In genomic region chr11:47137476-47137875, GRCh38 we compare ENCODE assay signal across 20 cellular contexts.
"Had no signal": no experiment of that assay in that cellular context is flagged by ENCODE, and none has a peak within 500 bp of the region (broad histone marks: within the 10 kb centered on the region; RNA-seq: fewer than 3 reads in every experiment).

No MANE protein-coding gene starts in this region.

- H3K27me3 Mint-ChIP-seq: memory B cell; natural killer cell treated with Interleukin-12 subunit alpha and Interleukin-12 subunit beta and Interleukin-15 and Interleukin-18, amount 100 ng/mL, for 72 hours; stimulated activated naive B cell treated with anti-CD40 and anti-IgM and Interleukin-4, amounts not matched to agents 10 μg/mL and 1 μg/mL and 100 μg/mL, for 72 hours; stimulated activated naive CD8-positive, alpha-beta T cell treated with anti-CD3 and anti-CD28 coated beads, Interleukin-15, amount 100 ng/mL, for 72 hours had no signal

- H3K36me3 Mint-ChIP-seq: natural killer cell treated with Interleukin-12 subunit alpha and Interleukin-12 subunit beta and Interleukin-15 and Interleukin-18, amount 100 ng/mL, for 72 hours had no signal

- DNase-seq: effector memory CD4-positive, alpha-beta T cell; foreskin keratinocyte; immature natural killer cell; left ventricle myocardium inferior; lower lobe of right lung; psoas muscle; retina; stimulated activated CD4-positive, alpha-beta T cell treated with anti-CD3 and anti-CD28 coated beads, Interleukin-2, amount 100 ng/mL, for 24 hours; stimulated activated CD4-positive, alpha-beta T cell treated with anti-CD3 and anti-CD28 coated beads, Interleukin-4, amount 100 ng/mL, for 4 hours; stimulated activated naive B cell treated with anti-CD40 and anti-IgM and Interleukin-4, amounts not matched to agents 10 μg/mL and 1 μg/mL and 100 μg/mL, for 72 hours; stimulated activated naive CD8-positive, alpha-beta T cell treated with anti-CD3 and anti-CD28 coated beads, Interleukin-15, amount 100 ng/mL, for 72 hours; testis; transverse colon had no signal

- H3K9me3 ChIP-seq: left ventricle myocardium inferior, lower lobe of right lung, psoas muscle, testis, transverse colon had no signal

- H3K9me3 Mint-ChIP-seq: memory B cell; mesothelial cell of epicardium; natural killer cell treated with Interleukin-12 subunit alpha and Interleukin-12 subunit beta and Interleukin-15 and Interleukin-18, amount 100 ng/mL, for 72 hours; stimulated activated naive B cell treated with anti-CD40 and anti-IgM and Interleukin-4, amounts not matched to agents 10 μg/mL and 1 μg/mL and 100 μg/mL, for 72 hours; stimulated activated naive CD8-positive, alpha-beta T cell treated with anti-CD3 and anti-CD28 coated beads, Interleukin-15, amount 100 ng/mL, for 72 hours had no signal

- H3K4me3 ChIP-seq: left ventricle myocardium inferior, lower lobe of right lung, psoas muscle, skin epidermis, testis, transverse colon had no signal

- H3K4me1 ChIP-seq: foreskin keratinocyte, left ventricle myocardium inferior, lower lobe of right lung, psoas muscle, testis had no signal

- ATAC-seq: foreskin keratinocyte; lower lobe of right lung; natural killer cell treated with Interleukin-12 subunit alpha and Interleukin-12 subunit beta and Interleukin-15 and Interleukin-18, amount 100 ng/mL, for 72 hours; psoas muscle; sciatic nerve; stimulated activated naive B cell treated with anti-CD40 and anti-IgM and Interleukin-4, amounts not matched to agents 10 μg/mL and 1 μg/mL and 100 μg/mL, for 72 hours; stimulated activated naive CD8-positive, alpha-beta T cell treated with anti-CD3 and anti-CD28 coated beads, Interleukin-15, amount 100 ng/mL, for 72 hours had no signal

- H3K27ac Mint-ChIP-seq: memory B cell; mesothelial cell of epicardium; natural killer cell treated with Interleukin-12 subunit alpha and Interleukin-12 subunit beta and Interleukin-15 and Interleukin-18, amount 100 ng/mL, for 72 hours; stimulated activated naive B cell treated with anti-CD40 and anti-IgM and Interleukin-4, amounts not matched to agents 10 μg/mL and 1 μg/mL and 100 μg/mL, for 72 hours had no signal

- H3K4me3 Mint-ChIP-seq: immature natural killer cell; memory B cell; mesothelial cell of epicardium; natural killer cell treated with Interleukin-12 subunit alpha and Interleukin-12 subunit beta and Interleukin-15 and Interleukin-18, amount 100 ng/mL, for 72 hours; stimulated activated naive B cell treated with anti-CD40 and anti-IgM and Interleukin-4, amounts not matched to agents 10 μg/mL and 1 μg/mL and 100 μg/mL, for 72 hours; stimulated activated naive CD8-positive, alpha-beta T cell treated with anti-CD3 and anti-CD28 coated beads, Interleukin-15, amount 100 ng/mL, for 72 hours had no signal

- FAIRE-seq: keratinocyte had no signal

- H3K4me1 Mint-ChIP-seq: immature natural killer cell; memory B cell; mesothelial cell of epicardium; stimulated activated naive CD8-positive, alpha-beta T cell treated with anti-CD3 and anti-CD28 coated beads, Interleukin-15, amount 100 ng/mL, for 72 hours had no signal

- H3K27ac ChIP-seq: foreskin keratinocyte, left ventricle myocardium inferior, lower lobe of right lung, parathyroid adenoma, psoas muscle, skin epidermis, testis, transverse colon had no signal
